ENCODE assay signal across 9 cellular contexts in genomic region chr11:12842933-12843636, GRCh38.
DNase-seq lines count a peak whose midpoint lies in the region; ATAC-seq and TF ChIP-seq lines count a peak whose summit lies in the region.
"Had no signal": no experiment of that assay in that cellular context is flagged by ENCODE, and none has a peak within 500 bp of the region (broad histone marks: within the 10 kb centered on the region; RNA-seq: fewer than 3 reads in every experiment).

No MANE protein-coding gene starts in this region.

- peak overlapping the region; percentile 95 for H3K27ac Mint-ChIP-seq in endothelial cell (ENCODE audit: unreplicated experiment)
- H3K27ac Mint-ChIP-seq: T-helper 1 cell treated with Interleukin-12 subunit alpha and Interleukin-12 subunit beta and Interleukin-4 antibody, amounts not matched to agents 30 μg/mL and 1 μg/mL, for 36 hours had no signal

- no peaks in the 10 kb centered on the region for H3K36me3 Mint-ChIP-seq in endothelial cell (ENCODE audit: low read depth, unreplicated experiment)

- peak overlapping the region; percentile 46 for H3K27ac ChIP-seq in HEK293 (ENCODE audit: extremely low read depth, low read depth, low read length)

- H3K36me3 ChIP-seq in HEK293 (ENCODE audit: control insufficient read depth in 2 of 2, insufficient read depth in 1 of 2, low read length in 2 of 2) = no peaks in the 10 kb centered on the region

- H3K4me1 Mint-ChIP-seq in endothelial cell (ENCODE audit: unreplicated experiment) = peaks cover 59% of the 10 kb centered on the region

- CTCF ChIA-PET in HEK293 (lab: Yijun Ruan, JAX) = interaction anchor here (0.6 to 1.2 kb wide), 4 partner anchors 11 to 1002 kb away, joined by 3 to 6 read pairs (median 4); no protein-coding TSS in a partner anchor

- H3K4me3 Mint-ChIP-seq in endothelial cell (ENCODE audit: unreplicated experiment) = peak overlapping the region; percentile 53
- H3K4me3 Mint-ChIP-seq: T-helper 1 cell treated with Interleukin-12 subunit alpha and Interleukin-12 subunit beta and Interleukin-4 antibody, amounts not matched to agents 30 μg/mL and 1 μg/mL, for 36 hours had no signal

- H3K27me3 Mint-ChIP-seq in endothelial cell (ENCODE audit: unreplicated experiment) = peaks cover 5% of the 10 kb centered on the region

- peak overlapping the region; percentile 13; the same call in 1 of the 2 replicates for H3K4me3 ChIP-seq in HEK293 (ENCODE audit: low read depth, low read length)

- H3K9me3 Mint-ChIP-seq in endothelial cell (ENCODE audit: unreplicated experiment) = no peaks in the 10 kb centered on the region
- H3K9me3 Mint-ChIP-seq: T-helper 1 cell treated with Interleukin-12 subunit alpha and Interleukin-12 subunit beta and Interleukin-4 antibody, amounts not matched to agents 30 μg/mL and 1 μg/mL, for 36 hours had no signal

- TF ChIP-seq CTCF in HEK293 (tag by site-specific recombination; IDR thresholded peaks at IDR 0.05) (no peak), endothelial cell (IDR thresholded peaks at IDR 0.05; ENCODE audit: unreplicated experiment) (no peak)

- no peaks in the 10 kb centered on the region for H3K9me3 ChIP-seq in HEK293 (ENCODE audit: control insufficient read depth, insufficient read depth, low read depth, low read length)

- peaks cover 6% of the 10 kb centered on the region for H3K4me1 ChIP-seq in HEK293 (ENCODE audit: control insufficient read depth, insufficient read depth, low read length)

- POLR2A ChIA-PET in HEK293 (lab: Yijun Ruan, JAX) = interaction anchor here (0.6 to 1.9 kb wide), 4 partner anchors 15 to 169 kb away, joined by 3 to 8 read pairs (median 4); partner anchors contain the start of gene TEAD1

- DNase-seq in NCI-H510A treated with DMSO at 0.1 percent for 48 hours (lab: John Stamatoyannopoulos, UW) = peak; percentile 73
- peak; percentile 35 for DNase-seq in endothelial cell (ENCODE audit: low spot score)
- peak; percentile 85 for DNase-seq in renal cortical epithelial cell (ENCODE audit: low read depth)
- no peak for DNase-seq in AG08395 (ENCODE audit: low spot score)
- no peak for DNase-seq in NCI-H1694 treated with DMSO at 0.1 percent for 48 hours (lab: John Stamatoyannopoulos, UW)
- DNase-seq in cerebellum (ENCODE audit: low spot score) = no peak

- no peak for ATAC-seq in HG03469 (IDR thresholded peaks at IDR 0.05; ENCODE audit: unreplicated experiment)

TF ChIP-seq in HEK293, 187 proteins besides CTCF, POLR2A, EP300 and RAD21 (continues in another document):
- TF ChIP-seq SCRT2 (tag by site-specific recombination; IDR thresholded peaks at IDR 0.05) (peak; percentile 85), OSR2 (tag by site-specific recombination; IDR thresholded peaks at IDR 0.05) (peak; percentile 35; the same call in 1 of the 2 replicates), FEZF1 (tag by site-specific recombination; IDR thresholded peaks at IDR 0.05) (peak; percentile 61), KLF10 (tag by site-specific recombination; IDR thresholded peaks at IDR 0.05) (peak; percentile 64; the same call in 1 of the 2 replicates), ZNF157 (tag by site-specific recombination; IDR thresholded peaks at IDR 0.05) (peak; percentile 86), ZBTB11 (tag by site-specific recombination; conservative IDR thresholded peaks at IDR 0.05; ENCODE audit: low read depth) (no peak), ZEB2 (tag by site-specific recombination; IDR thresholded peaks at IDR 0.05) (peak; percentile 73), TRIM28 (IDR thresholded peaks at IDR 0.05; ENCODE audit: borderline replicate concordance, low read length) (peak; percentile 40; the same call in 1 of the 2 replicates), ZNF146 (tag by site-specific recombination; IDR thresholded peaks at IDR 0.05) (no peak), ZNF600 (tag by site-specific recombination; IDR thresholded peaks at IDR 0.05) (peak; percentile 90), OVOL3 (tag by site-specific recombination; IDR thresholded peaks at IDR 0.05) (no peak), HOXC10 (CRISPR knock-in tag; IDR thresholded peaks at IDR 0.05) (no peak), ZBTB17 (tag by site-specific recombination; IDR thresholded peaks at IDR 0.05) (peak; percentile 97), ZNF394 (tag by site-specific recombination; IDR thresholded peaks at IDR 0.05; ENCODE audit: borderline replicate concordance) (0 out of 2 replicates have a peak, but pooled peaks have one; percentile 32), WT1 (tag by site-specific recombination; IDR thresholded peaks at IDR 0.05) (peak; percentile 90), ZNF366 (tag by site-specific recombination; conservative IDR thresholded peaks at IDR 0.05) (peak; percentile 89), ZNF664 (tag by site-specific recombination; IDR thresholded peaks at IDR 0.05) (peak; percentile 5; the same call in 1 of the 2 replicates), PRDM10 (tag by site-specific recombination; IDR thresholded peaks at IDR 0.05) (peak; percentile 42)
- TF ChIP-seq, protein P1, sequence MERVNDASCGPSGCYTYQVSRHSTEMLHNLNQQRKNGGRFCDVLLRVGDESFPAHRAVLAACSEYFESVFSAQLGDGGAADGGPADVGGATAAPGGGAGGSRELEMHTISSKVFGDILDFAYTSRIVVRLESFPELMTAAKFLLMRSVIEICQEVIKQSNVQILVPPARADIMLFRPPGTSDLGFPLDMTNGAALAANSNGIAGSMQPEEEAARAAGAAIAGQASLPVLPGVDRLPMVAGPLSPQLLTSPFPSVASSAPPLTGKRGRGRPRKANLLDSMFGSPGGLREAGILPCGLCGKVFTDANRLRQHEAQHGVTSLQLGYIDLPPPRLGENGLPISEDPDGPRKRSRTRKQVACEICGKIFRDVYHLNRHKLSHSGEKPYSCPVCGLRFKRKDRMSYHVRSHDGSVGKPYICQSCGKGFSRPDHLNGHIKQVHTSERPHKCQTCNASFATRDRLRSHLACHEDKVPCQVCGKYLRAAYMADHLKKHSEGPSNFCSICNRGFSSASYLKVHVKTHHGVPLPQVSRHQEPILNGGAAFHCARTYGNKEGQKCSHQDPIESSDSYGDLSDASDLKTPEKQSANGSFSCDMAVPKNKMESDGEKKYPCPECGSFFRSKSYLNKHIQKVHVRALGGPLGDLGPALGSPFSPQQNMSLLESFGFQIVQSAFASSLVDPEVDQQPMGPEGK (tag by site-specific recombination; IDR thresholded peaks at IDR 0.05) = peak; percentile 26; the same call in 1 of the 2 replicates

Comparison
In these comparisons a context has a peak if more than half of its experiments do, and no peak if none do; other contexts are left out.
1. DNase-seq: peak in NCI-H510A treated with DMSO at 0.1 percent for 48 hours (single experiment), endothelial cell (single experiment) and renal cortical epithelial cell (single experiment); none in AG08395 (single experiment), NCI-H1694 treated with DMSO at 0.1 percent for 48 hours (single experiment) and cerebellum (single experiment).